Comparison of ENCODE assay signal across 9 cellular contexts in genomic region chr6:103107985-103108384, GRCh38.
"Had no signal": no experiment of that assay in that cellular context is flagged by ENCODE, and none has a peak within 500 bp of the region (broad histone marks: within the 10 kb centered on the region; RNA-seq: fewer than 3 reads in every experiment).

No MANE protein-coding gene starts in this region.

- ATAC-seq: HCT116, HepG2 had no signal

- H3K4me1 ChIP-seq: HAP-1 had no signal

- DNase-seq: GM23248, GOT3, H7, HFFc6, KBM-7 had no signal

- H3K36me3 ChIP-seq: HAP-1 had no signal

- FAIRE-seq: HepG2 had no signal

- H3K27ac ChIP-seq: GM23248, HL-60 had no signal

- H3K9me3 ChIP-seq: HAP-1 had no signal

- H3K4me3 ChIP-seq: GM23248, HAP-1 had no signal
